In genomic region chr1:101291562-101292035, GRCh38 we compare ENCODE assay signal across 8 cellular contexts. TPM values are rescaled to one million over a fixed set of nuclear protein-coding genes. Genes with fewer than 3 reads are reported as not detected.
DNase-seq lines count a peak whose midpoint lies in the region; ATAC-seq and TF ChIP-seq lines count a peak whose summit lies in the region.

No MANE protein-coding gene starts in this region.

- H2BK12ac ChIP-seq in trophoblast cell (ENCODE audit: low read length) = no peak overlapping the region

- H3K36me3 ChIP-seq in trophoblast cell (ENCODE audit: control insufficient read depth in 1 of 2, insufficient read depth in 2 of 2, low read length in 2 of 2) = no peaks in the 10 kb centered on the region

- no peaks in the 10 kb centered on the region for H3K27me3 ChIP-seq in trophoblast cell (ENCODE audit: insufficient read depth, low read length)

- no peak overlapping the region for H3K4me2 ChIP-seq in trophoblast cell (ENCODE audit: low read length)

- H3K27ac ChIP-seq in trophoblast cell (ENCODE audit: low read depth, low read length) = no peak overlapping the region

- no peaks in the 10 kb centered on the region for H3K79me2 ChIP-seq in trophoblast cell (ENCODE audit: control insufficient read depth, insufficient read depth, low read length, poor library complexity)

- H3K4me3 ChIP-seq in trophoblast cell (ENCODE audit: low read depth, low read length) = no peak overlapping the region

- H3K4me1 ChIP-seq in trophoblast cell (ENCODE audit: control insufficient read depth in 1 of 2, insufficient read depth in 2 of 2, low read length in 2 of 2) = peaks cover 4 to 8% of the 10 kb centered on the region in 2 experiments

- no peak overlapping the region for H3K4ac ChIP-seq in trophoblast cell (ENCODE audit: low read depth, low read length)

- H3K4me1 Mint-ChIP-seq in activated naive CD4-positive, alpha-beta T cell treated with anti-CD3 and anti-CD28 coated beads, Interleukin-2, amount 50 U/mL, for 24 hours = peaks cover 67% of the 10 kb centered on the region
- H3K4me1 Mint-ChIP-seq in endothelial cell (ENCODE audit: unreplicated experiment) = peaks cover 30% of the 10 kb centered on the region

- H3K23ac ChIP-seq in trophoblast cell (ENCODE audit: low read length) = no peak overlapping the region

- H3K79me1 ChIP-seq in trophoblast cell (ENCODE audit: low read length) = no peaks in the 10 kb centered on the region

- H4K8ac ChIP-seq in trophoblast cell (ENCODE audit: low read depth, low read length) = no peak overlapping the region

- WGBS in trophoblast cell (ENCODE audit: extremely low coverage, insufficient coverage, insufficient read length) = no CpG with 5 or more reads among the region's 2 CpGs

- no peak overlapping the region for H2BK120ac ChIP-seq in trophoblast cell (ENCODE audit: insufficient read depth, low read length, poor library complexity)

- H2AK5ac ChIP-seq in trophoblast cell (ENCODE audit: low read length) = no peak overlapping the region

- no peak overlapping the region for H3K18ac ChIP-seq in trophoblast cell (ENCODE audit: low read length)

- peak overlapping the region; percentile 2 for H3K4me3 Mint-ChIP-seq in activated naive CD4-positive, alpha-beta T cell treated with anti-CD3 and anti-CD28 coated beads, Interleukin-2, amount 50 U/mL, for 24 hours
- no peak overlapping the region for H3K4me3 Mint-ChIP-seq in endothelial cell (ENCODE audit: unreplicated experiment)

- H3K9me3 ChIP-seq in trophoblast cell (ENCODE audit: insufficient read depth, low read depth, low read length) = no peaks in the 10 kb centered on the region

- H3K27ac Mint-ChIP-seq in activated naive CD4-positive, alpha-beta T cell treated with anti-CD3 and anti-CD28 coated beads, Interleukin-2, amount 50 U/mL, for 24 hours = peak overlapping the region; percentile 32
- H3K27ac Mint-ChIP-seq in endothelial cell (ENCODE audit: unreplicated experiment) = no peak overlapping the region

- no peak overlapping the region for H3K9ac ChIP-seq in trophoblast cell (ENCODE audit: low read length)

- TF ChIP-seq CTCF in endothelial cell (IDR thresholded peaks at IDR 0.05; ENCODE audit: unreplicated experiment) = no peak

- no peaks in the 10 kb centered on the region for H3K9me3 Mint-ChIP-seq in activated naive CD4-positive, alpha-beta T cell treated with anti-CD3 and anti-CD28 coated beads, Interleukin-2, amount 50 U/mL, for 24 hours
- H3K9me3 Mint-ChIP-seq in endothelial cell (ENCODE audit: unreplicated experiment) = no peaks in the 10 kb centered on the region

- ATAC-seq in GM18907 (IDR thresholded peaks at IDR 0.05; ENCODE audit: unreplicated experiment) = peak; percentile 41
- ATAC-seq in HG02970 (IDR thresholded peaks at IDR 0.05; ENCODE audit: low FRiP score, unreplicated experiment) = no peak

- H4K12ac ChIP-seq in trophoblast cell (ENCODE audit: low read depth, low read length) = no peak overlapping the region

- peak; percentile 39 for DNase-seq in Ammon's horn (ENCODE audit: low spot score)
- peak; percentile 24 for DNase-seq in NCI-H226
- peak; percentile 61 for DNase-seq in medulla oblongata (ENCODE audit: extremely low spot score)
- DNase-seq in trophoblast cell = no peak
- no peak for DNase-seq in endothelial cell (ENCODE audit: low spot score)

- no peak overlapping the region for H3K14ac ChIP-seq in trophoblast cell (ENCODE audit: low read length)

- no peaks in the 10 kb centered on the region for H3K36me3 Mint-ChIP-seq in activated naive CD4-positive, alpha-beta T cell treated with anti-CD3 and anti-CD28 coated beads, Interleukin-2, amount 50 U/mL, for 24 hours
- H3K36me3 Mint-ChIP-seq in endothelial cell (ENCODE audit: low read depth, unreplicated experiment) = no peaks in the 10 kb centered on the region

- H2AFZ ChIP-seq in trophoblast cell (ENCODE audit: insufficient read depth, low read length, poor library complexity) = no peak overlapping the region

- H4K91ac ChIP-seq in trophoblast cell (ENCODE audit: low read depth, low read length) = no peak overlapping the region

- no peaks in the 10 kb centered on the region for H3K27me3 Mint-ChIP-seq in activated naive CD4-positive, alpha-beta T cell treated with anti-CD3 and anti-CD28 coated beads, Interleukin-2, amount 50 U/mL, for 24 hours
- peaks cover 5% of the 10 kb centered on the region for H3K27me3 Mint-ChIP-seq in endothelial cell (ENCODE audit: unreplicated experiment)

- no peak overlapping the region for H2BK5ac ChIP-seq in trophoblast cell (ENCODE audit: low read depth, low read length, poor library complexity)

RNA-seq across cellular contexts. Expression of gene S1PR1, which starts 54.8 kb away (rescaled TPM):
- polyA plus RNA-seq in trophoblast cell (2013) = 4.1 and 5.7 TPM in 2 replicates
- total RNA-seq in endothelial cell (ENCODE audit: unreplicated experiment) = 79.1 TPM

Comparison
In these comparisons a context has a peak if more than half of its experiments do, and no peak if none do; other contexts are left out.
1. DNase-seq: peak in Ammon's horn (single experiment), NCI-H226 (single experiment) and medulla oblongata (single experiment); none in trophoblast cell (0 of 2) and endothelial cell (single experiment).